ENCODE assay signal across 1 cellular context in the genomic region with DNA sequence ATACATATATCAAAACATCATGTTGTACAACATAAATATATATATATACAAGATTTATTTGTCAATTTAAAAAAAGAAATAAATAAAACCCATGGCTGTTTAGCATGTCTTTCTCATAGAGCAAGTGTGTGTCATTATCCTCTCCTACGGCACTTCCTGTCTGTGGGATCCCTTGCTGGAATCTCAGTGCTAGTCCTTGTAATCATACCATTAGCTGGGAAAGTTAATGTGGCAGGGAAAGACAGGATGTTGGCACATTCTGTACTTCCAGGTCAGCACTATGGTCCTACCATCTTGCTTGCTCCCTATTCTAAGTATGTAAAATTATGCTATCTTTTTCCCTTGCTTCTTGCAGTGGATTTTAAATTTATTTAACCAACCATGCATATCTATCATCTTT.
TF ChIP-seq lines count a peak whose summit lies in the region.

No MANE protein-coding gene starts in this region.

TF ChIP-seq in A549, 52 proteins besides CTCF, POLR2A, EP300 and RAD21 (continued from another document):
- TF ChIP-seq, protein P1, sequence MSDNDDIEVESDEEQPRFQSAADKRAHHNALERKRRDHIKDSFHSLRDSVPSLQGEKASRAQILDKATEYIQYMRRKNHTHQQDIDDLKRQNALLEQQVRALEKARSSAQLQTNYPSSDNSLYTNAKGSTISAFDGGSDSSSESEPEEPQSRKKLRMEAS (IDR thresholded peaks at IDR 0.05), result no peak
- TF ChIP-seq MYC (IDR thresholded peaks at IDR 0.05; ENCODE audit: borderline replicate concordance, low read length) (no peak), FOSL2 (IDR thresholded peaks at IDR 0.05) (no peak), FOSL2 (CRISPR knock-in tag; IDR thresholded peaks at IDR 0.05) (no peak), NPAS2 (CRISPR knock-in tag; IDR thresholded peaks at IDR 0.05; ENCODE audit: borderline replicate concordance) (no peak)
